In genomic region chr10:30928742-30929141, GRCh38 we compare ENCODE assay signal across 17 cellular contexts.
DNase-seq lines count a peak whose midpoint lies in the region; ATAC-seq and TF ChIP-seq lines count a peak whose summit lies in the region.
"Had no signal": no experiment of that assay in that cellular context is flagged by ENCODE, and none has a peak within 500 bp of the region (broad histone marks: within the 10 kb centered on the region; RNA-seq: fewer than 3 reads in every experiment).

No MANE protein-coding gene starts in this region.

- TF ChIP-seq CTCF in CD4-positive, alpha-beta T cell (IDR thresholded peaks at IDR 0.05), result no peak
- no peak for TF ChIP-seq CTCF in H9 (conservative IDR thresholded peaks at IDR 0.05)

- no peak overlapping the region for H2BK15ac ChIP-seq in H9 (ENCODE audit: low read depth, low read length)

- no peak overlapping the region for H3K14ac ChIP-seq in H9 (ENCODE audit: insufficient read depth, low read length)

- no peak overlapping the region for H2BK5ac ChIP-seq in H9 (ENCODE audit: insufficient read length, low read length)

- H4K8ac ChIP-seq in H9 (replicated peaks; ENCODE audit: insufficient read length, low read depth, low read length), result no peak overlapping the region

- no peaks in the 10 kb centered on the region for H3K23me2 ChIP-seq in H9 (ENCODE audit: insufficient read length, low read depth, low read length, poor library complexity, severe bottlenecking)

- H2BK20ac ChIP-seq in H9 (ENCODE audit: low read depth, low read length, poor library complexity, severe bottlenecking), result no peak overlapping the region

- H3K4ac ChIP-seq in H9 (ENCODE audit: low read depth, low read length), result no peak overlapping the region

- H3K79me1 ChIP-seq in H9 (ENCODE audit: insufficient read depth, low read depth, low read length, poor library complexity, severe bottlenecking), result no peaks in the 10 kb centered on the region

- no peak overlapping the region for H3K4me2 ChIP-seq in H9 (ENCODE audit: insufficient read depth, insufficient read length, low read length)

- H2BK120ac ChIP-seq in H9 (ENCODE audit: low read depth, low read length, poor library complexity, severe bottlenecking), result no peak overlapping the region

- H3K4me1 Mint-ChIP-seq in CD4-positive, alpha-beta T cell (ENCODE audit: low read depth), result peaks cover 11% of the 10 kb centered on the region
- H3K4me1 Mint-ChIP-seq in T-cell (peaks cover 9 to 14% (median 10%) of the 10 kb centered on the region in 3 donors), H9 (no peaks in the 10 kb centered on the region)

- H2AFZ ChIP-seq in H9 (ENCODE audit: low read length), result no peak overlapping the region

- H3K79me2 ChIP-seq in H9 (ENCODE audit: insufficient read depth, low read length), result no peaks in the 10 kb centered on the region

- H3K27me3 Mint-ChIP-seq in CD4-positive, alpha-beta T cell, result no peaks in the 10 kb centered on the region
- H3K27me3 Mint-ChIP-seq in T-cell (no peaks in the 10 kb centered on the region), H9 (ENCODE audit: low read depth) (no peaks in the 10 kb centered on the region; the same call in 1 of the 2 replicates)
- H3K27me3 Mint-ChIP-seq: B cell had no signal

- peak overlapping the region; percentile 76 for H3K4me3 Mint-ChIP-seq in CD4-positive, alpha-beta T cell
- H3K4me3 Mint-ChIP-seq in T-cell, result peak overlapping the region; percentile 42 to 73 (median 70)
- no peak overlapping the region for H3K4me3 Mint-ChIP-seq in H9
- H3K4me3 Mint-ChIP-seq: B cell had no signal

- no peaks in the 10 kb centered on the region for H4K20me1 ChIP-seq in H9 (ENCODE audit: control insufficient read depth, insufficient read depth, insufficient read length)

- POLR2A ChIA-PET in CD4-positive, alpha-beta T cell (lab: Charles Lee), result interaction anchor here (1.6 kb wide), 1 partner anchor 103 kb away, joined by 5 read pairs; the partner anchor contains the start of gene ZNF438
- POLR2A ChIA-PET in T-cell (lab: Charles Lee), result no interaction called here

- no peak overlapping the region for H4K5ac ChIP-seq in H9 (ENCODE audit: insufficient read length, low read depth, low read length)

- H3K23ac ChIP-seq in H9 (ENCODE audit: insufficient read length, low read depth, low read length), result no peak overlapping the region

- H3K27ac Mint-ChIP-seq in CD4-positive, alpha-beta T cell, result peak overlapping the region; percentile 74
- H3K27ac Mint-ChIP-seq in T-cell, result peak overlapping the region; percentile 34 to 91
- H3K27ac Mint-ChIP-seq in H9, result no peak overlapping the region
- H3K27ac Mint-ChIP-seq: B cell had no signal

- peaks cover 7% of the 10 kb centered on the region for H3K9me3 ChIP-seq in CD4-positive, alpha-beta T cell (ENCODE audit: control insufficient read depth, low read length)
- peaks cover 7% of the 10 kb centered on the region for H3K9me3 ChIP-seq in H9 (ENCODE audit: control insufficient read depth, low read depth, low read length)
- H3K9me3 ChIP-seq: sigmoid colon, vagina had no signal

- H3K56ac ChIP-seq in H9 (ENCODE audit: insufficient read length, low read depth, low read length), result no peak overlapping the region

- no peak for DNase-seq in CD4-positive, alpha-beta T cell
- no peak for DNase-seq in T-cell
- no peak for DNase-seq in stimulated activated naive CD4-positive, alpha-beta T cell treated with Interleukin-2 at 50 U/mL for 16 hours (lab: John Stamatoyannopoulos, UW)
- DNase-seq in H9, result no peak
- no peak for DNase-seq in kidney tubule cell (ENCODE audit: low spot score)
- DNase-seq in stimulated activated CD8-positive, alpha-beta memory T cell treated with anti-CD3 and anti-CD28 coated beads, Interleukin-4, amount 100 ng/mL, for 48 hours, result no peak
- DNase-seq: mucosa of descending colon, NCI-H2107, Peyer's patch, sigmoid colon, T1000 had no signal

- H3T11ph ChIP-seq in H9 (ENCODE audit: low read length), result no peak overlapping the region

- WGBS in H9 (ENCODE audit: extremely low coverage, insufficient read length, low lambda C conversion rate), result no CpG with 5 or more reads among the region's 2 CpGs

- intact Hi-C loops in CD4-positive, alpha-beta T cell (cut with DNase I, micrococcal nuclease), result no loop called here

- H3K27ac ChIP-seq in CD4-positive, alpha-beta T cell (ENCODE audit: low read depth, low read length), result no peak overlapping the region
- H3K27ac ChIP-seq in H9 (ENCODE audit: insufficient read length, low read depth, low read length), result no peak overlapping the region
- H3K27ac ChIP-seq: esophagus muscularis mucosa, Peyer's patch, sigmoid colon, vagina had no signal

- no peak overlapping the region for H2AK5ac ChIP-seq in H9 (ENCODE audit: insufficient read length, low read length)

- CTCF ChIA-PET in CD4-positive, alpha-beta T cell (lab: Charles Lee), result no interaction called here
- CTCF ChIA-PET in T-cell (lab: Charles Lee), result no interaction called here

- H3K4me1 ChIP-seq in H9 (ENCODE audit: insufficient read depth, low read length), result no peaks in the 10 kb centered on the region
- H3K4me1 ChIP-seq: esophagus muscularis mucosa, Peyer's patch, sigmoid colon, vagina had no signal

- H3K9ac ChIP-seq in H9 (ENCODE audit: extremely low read depth, insufficient read length, low read length), result no peak overlapping the region

- no peak for ATAC-seq in CD4-positive, alpha-beta T cell (ENCODE audit: poor library complexity)
- ATAC-seq in GM18867 (IDR thresholded peaks at IDR 0.05; ENCODE audit: unreplicated experiment) (peak; percentile 66), HG02759 (IDR thresholded peaks at IDR 0.05; ENCODE audit: unreplicated experiment) (peak; percentile 78), T-cell (replicated peaks in 1 of 4) (peak; percentile 15 to 71 (median 58))
- ATAC-seq: K562, mucosa of descending colon had no signal

- peaks cover 7% of the 10 kb centered on the region for H3K9me3 Mint-ChIP-seq in CD4-positive, alpha-beta T cell
- H3K9me3 Mint-ChIP-seq in T-cell (peaks cover 3 to 16% (median 12%) of the 10 kb centered on the region in 3 donors), H9 (peaks cover 31% of the 10 kb centered on the region in 2 experiments)

- H3K36me3 Mint-ChIP-seq in CD4-positive, alpha-beta T cell (ENCODE audit: low read depth), result peaks cover 40% of the 10 kb centered on the region
- peaks cover 46% of the 10 kb centered on the region for H3K36me3 Mint-ChIP-seq in T-cell
- peaks cover 24 to 38% (median 29%) of the 10 kb centered on the region in 3 experiments for H3K36me3 Mint-ChIP-seq in H9 (ENCODE audit: insufficient read depth in 1 of 3, low read depth in 3 of 3)

- no peak overlapping the region for H3K18ac ChIP-seq in H9 (ENCODE audit: insufficient read length, low read depth, low read length)

- no peaks in the 10 kb centered on the region for H3K27me3 ChIP-seq in CD4-positive, alpha-beta T cell (ENCODE audit: control insufficient read depth, insufficient read depth, low read length)
- no peaks in the 10 kb centered on the region for H3K27me3 ChIP-seq in H9 (ENCODE audit: insufficient read depth, low read length)
- H3K27me3 ChIP-seq: esophagus muscularis mucosa, Peyer's patch, sigmoid colon, vagina had no signal

- no peak overlapping the region for H2BK12ac ChIP-seq in H9 (ENCODE audit: insufficient read length, low read depth, low read length)

- H4K91ac ChIP-seq in H9 (ENCODE audit: insufficient read length, low read depth, low read length), result no peak overlapping the region

Comparison
In these comparisons a context has a peak if more than half of its experiments do, and no peak if none do; other contexts are left out.
1. H3K27ac Mint-ChIP-seq: peak in CD4-positive, alpha-beta T cell (single experiment) and T-cell (2 of 2); none in H9 (0 of 3).
2. H3K4me3 Mint-ChIP-seq: peak in CD4-positive, alpha-beta T cell (single experiment) and T-cell (3 of 3); none in H9 (0 of 2).